Comparison of ENCODE assay signal across 19 cellular contexts in the genomic region with DNA sequence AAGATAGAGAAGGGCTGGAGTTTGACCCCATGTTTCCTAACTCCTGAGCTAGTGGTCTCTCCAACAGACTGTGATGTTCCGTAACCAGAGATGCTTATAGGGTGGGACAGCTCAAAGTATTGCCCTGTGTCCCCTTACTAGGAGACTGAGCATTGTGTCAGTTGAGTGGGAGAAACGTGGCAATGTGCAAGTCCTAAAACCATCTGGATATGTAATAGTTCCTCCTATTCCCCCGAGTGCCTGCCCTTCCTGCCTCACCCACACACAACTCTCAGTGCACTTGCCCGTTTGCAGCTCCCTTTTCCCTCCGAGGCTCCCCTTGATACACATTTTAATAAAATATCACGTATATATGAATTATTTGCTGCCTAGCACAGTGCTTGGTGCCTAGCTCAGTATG. TPM values are rescaled to one million over a fixed set of nuclear protein-coding genes. Genes with fewer than 3 reads are reported as not detected.
A peak's percentile ranks its signal among the peaks of the same experiment; 100 is the strongest.
DNase-seq lines count a peak whose midpoint lies in the region; TF ChIP-seq lines count a peak whose summit lies in the region.
"Had no signal": no experiment of that assay in that cellular context is flagged by ENCODE, and none has a peak within 500 bp of the region (broad histone marks: within the 10 kb centered on the region; RNA-seq: fewer than 3 reads in every experiment).

No MANE protein-coding gene starts in this region.

- H3K9ac ChIP-seq in OCI-LY3 (ENCODE audit: low read length) (no peak overlapping the region), neuronal stem cell (ENCODE audit: low read depth, low read length, poor library complexity) (no peak overlapping the region), mammary epithelial cell (ENCODE audit: insufficient read depth, low read length) (no peak overlapping the region)

- no peak overlapping the region for H3K18ac ChIP-seq in neuronal stem cell (ENCODE audit: low read length)

- no peak for DNase-seq in activated naive CD4-positive, alpha-beta T cell treated with anti-CD3 and anti-CD28 coated beads, Interleukin-2, amount 10 ng/mL, durations not matched to agents 7 days and 5 days
- no peak for DNase-seq in activated naive CD4-positive, alpha-beta T cell treated with Interleukin-2 at 50 U/mL for 16 hours
- DNase-seq in activated naive CD8-positive, alpha-beta T cell treated with anti-CD3 and anti-CD28 coated beads for 36 hours: no peak
- DNase-seq in neuronal stem cell (ENCODE audit: low spot score): no peak
- no peak for DNase-seq in dorsolateral prefrontal cortex
- no peak for DNase-seq in SKM-1 (lab: John Stamatoyannopoulos, UW; ENCODE audit: unreplicated experiment)
- no peak for DNase-seq in mammary epithelial cell
- DNase-seq: hippocampal formation; islet precursor cell; MV-4-11; NCI-H2029 treated with DMSO at 0.1 percent for 48 hours; nephron progenitor cell; small intestine; stimulated activated CD4-positive, alpha-beta T cell treated with anti-CD3 and anti-CD28 coated beads, Interleukin-4, amount 100 ng/mL, for 1 hour had no signal

- no peak for TF ChIP-seq CTCF in OCI-LY3 (IDR thresholded peaks at IDR 0.05; ENCODE audit: low read depth, low read length)
- TF ChIP-seq CTCF in dorsolateral prefrontal cortex (IDR thresholded peaks at IDR 0.05 in 54 of 56, conservative IDR thresholded peaks at IDR 0.05 in 2 of 56; ENCODE audit: low read depth in 1 of 56, partially characterized antibody in 56 of 56): no peak
- TF ChIP-seq CTCF in mammary epithelial cell (conservative IDR thresholded peaks at IDR 0.05 in 1 of 2, IDR thresholded peaks at IDR 0.05 in 1 of 2; ENCODE audit: extremely low read depth in 1 of 2, insufficient read depth in 1 of 2, low read depth in 1 of 2, low read length in 2 of 2): no peak

- no peak overlapping the region for H3K14ac ChIP-seq in neuronal stem cell (ENCODE audit: low read length)

- WGBS in neuronal stem cell (ENCODE audit: extremely low coverage in 2 of 2, insufficient read length in 2 of 2, insufficient replicate concordance in 1 of 2), 2 donors: no CpG with 5 or more reads among the region's 6 CpGs
- 74% methylated on average over 5 of the region's 6 CpGs for WGBS in mammary epithelial cell (ENCODE audit: low coverage, missing lambda C conversion rate)

- peaks cover 62% of the 10 kb centered on the region for H3K4me1 Mint-ChIP-seq in activated naive CD4-positive, alpha-beta T cell treated with anti-CD3 and anti-CD28 coated beads, Interleukin-2, amount 10 ng/mL, durations not matched to agents 7 days and 5 days
- H3K4me1 Mint-ChIP-seq in activated naive CD8-positive, alpha-beta T cell treated with anti-CD3 and anti-CD28 coated beads for 36 hours: peaks cover 53% of the 10 kb centered on the region

- peak overlapping the region; percentile 78 for H3K4me3 Mint-ChIP-seq in activated naive CD4-positive, alpha-beta T cell treated with anti-CD3 and anti-CD28 coated beads, Interleukin-2, amount 10 ng/mL, durations not matched to agents 7 days and 5 days
- peak overlapping the region; percentile 89 for H3K4me3 Mint-ChIP-seq in activated naive CD8-positive, alpha-beta T cell treated with anti-CD3 and anti-CD28 coated beads for 36 hours
- H3K4me3 Mint-ChIP-seq: nephron progenitor cell had no signal

- H2BK15ac ChIP-seq in neuronal stem cell (ENCODE audit: low read length): no peak overlapping the region

- no peak overlapping the region for H2BK12ac ChIP-seq in neuronal stem cell (ENCODE audit: low read length)

- H4K8ac ChIP-seq in neuronal stem cell (ENCODE audit: low read depth, low read length): no peak overlapping the region

- peaks cover 33% of the 10 kb centered on the region for H3K36me3 Mint-ChIP-seq in activated naive CD4-positive, alpha-beta T cell treated with anti-CD3 and anti-CD28 coated beads, Interleukin-2, amount 10 ng/mL, durations not matched to agents 7 days and 5 days
- H3K36me3 Mint-ChIP-seq in activated naive CD8-positive, alpha-beta T cell treated with anti-CD3 and anti-CD28 coated beads for 36 hours: peaks cover 45% of the 10 kb centered on the region

- CTCF ChIA-PET in activated naive CD4-positive, alpha-beta T cell treated with anti-CD3 and anti-CD28 coated beads, Interleukin-2, amount 10 ng/mL, durations not matched to agents 7 days and 5 days (lab: Charles Lee): interaction anchor here (0.9 to 5.8 kb wide), 16 partner anchors 9 to 291 kb away, joined by 3 to 211 read pairs (median 10); no protein-coding TSS in a partner anchor
- CTCF ChIA-PET in mammary epithelial cell (lab: Charles Lee; ENCODE audit: low non-redundant PET): no interaction called here

- H4K91ac ChIP-seq in neuronal stem cell (ENCODE audit: low read depth, low read length, poor library complexity): no peak overlapping the region

- H3K23ac ChIP-seq in neuronal stem cell (ENCODE audit: low read depth, low read length, poor library complexity): no peak overlapping the region

- intact Hi-C loops in dorsolateral prefrontal cortex (cut with DNase I): loop anchor here in 1 of 2 donors (5.0 kb wide), 1 partner anchor 86 kb away; no protein-coding TSS in a partner anchor
- intact Hi-C loops in mammary epithelial cell (cut with micrococcal nuclease): no loop called here

- no peak overlapping the region for H2BK5ac ChIP-seq in neuronal stem cell (ENCODE audit: low read length)

- in situ Hi-C loops in mammary epithelial cell (cut with MboI; ENCODE audit: low sequenced_read_pairs in 2 of 2): loop anchor here in 1 of 2 donors (10.0 kb wide), 1 partner anchor 186 kb away; no protein-coding TSS in a partner anchor

- H2AFZ ChIP-seq in OCI-LY3 (ENCODE audit: low read depth, low read length) (no peak overlapping the region), neuronal stem cell (ENCODE audit: low read length) (no peak overlapping the region), mammary epithelial cell (ENCODE audit: low read depth, low read length) (no peak overlapping the region)

- H3K4me1 ChIP-seq in OCI-LY3 (ENCODE audit: low read length) (peaks cover 29% of the 10 kb centered on the region), neuronal stem cell (ENCODE audit: control insufficient read depth in 2 of 2, insufficient read depth in 1 of 2, low read depth in 1 of 2, low read length in 2 of 2) (peaks cover 10 to 11% of the 10 kb centered on the region in 2 donors), mammary epithelial cell (ENCODE audit: insufficient read depth, low read length) (peaks cover 23% of the 10 kb centered on the region)

- H3K4me3 ChIP-seq in OCI-LY3 (ENCODE audit: low read length): no peak overlapping the region
- H3K4me3 ChIP-seq in neuronal stem cell (ENCODE audit: low read length in 2 of 2): no peak overlapping the region
- no peak overlapping the region for H3K4me3 ChIP-seq in dorsolateral prefrontal cortex
- H3K4me3 ChIP-seq in mammary epithelial cell (replicated peaks in 1 of 3; ENCODE audit: insufficient read depth in 1 of 3, low read depth in 2 of 3, low read length in 3 of 3): no peak overlapping the region
- H3K4me3 ChIP-seq: ascending aorta had no signal

- H3K79me1 ChIP-seq in neuronal stem cell (ENCODE audit: low read depth, low read length): peaks cover 2% of the 10 kb centered on the region

- no peaks in the 10 kb centered on the region for H4K20me1 ChIP-seq in OCI-LY3 (ENCODE audit: insufficient read depth, low read length)
- H4K20me1 ChIP-seq in mammary epithelial cell (ENCODE audit: insufficient read depth, low read length): no peaks in the 10 kb centered on the region

- H3K9me3 ChIP-seq in OCI-LY3 (ENCODE audit: insufficient read depth, low read length) (no peaks in the 10 kb centered on the region), neuronal stem cell (replicated peaks in 1 of 2; ENCODE audit: control insufficient read depth in 2 of 2, insufficient read depth in 1 of 2, low read depth in 1 of 2, low read length in 2 of 2) (no peaks in the 10 kb centered on the region), mammary epithelial cell (replicated peaks; ENCODE audit: insufficient read depth, low read length) (no peaks in the 10 kb centered on the region)
- H3K9me3 ChIP-seq: ascending aorta had no signal

- no peak overlapping the region for H2AK5ac ChIP-seq in neuronal stem cell (ENCODE audit: low read depth, low read length)

- H2BK120ac ChIP-seq in neuronal stem cell (ENCODE audit: low read depth, low read length): no peak overlapping the region

- H3K27me3 ChIP-seq in OCI-LY3 (ENCODE audit: low read depth, low read length): no peaks in the 10 kb centered on the region
- H3K27me3 ChIP-seq in neuronal stem cell (ENCODE audit: control insufficient read depth in 3 of 3, insufficient read depth in 3 of 3, low read depth in 1 of 3, low read length in 3 of 3): no peaks in the 10 kb centered on the region
- no peaks in the 10 kb centered on the region for H3K27me3 ChIP-seq in dorsolateral prefrontal cortex
- H3K27me3 ChIP-seq in mammary epithelial cell (ENCODE audit: insufficient read depth, low read length): no peaks in the 10 kb centered on the region
- H3K27me3 ChIP-seq: ascending aorta had no signal

- no peak overlapping the region for H3K27ac ChIP-seq in OCI-LY3 (ENCODE audit: low read length)
- no peak overlapping the region for H3K27ac ChIP-seq in neuronal stem cell (replicated peaks; ENCODE audit: low read length)
- H3K27ac ChIP-seq in dorsolateral prefrontal cortex: peak overlapping the region in 4 of 59 donors; percentile 2 to 38 (median 19)
- no peak overlapping the region for H3K27ac ChIP-seq in mammary epithelial cell (ENCODE audit: insufficient read depth, low read depth, low read length)
- H3K27ac ChIP-seq: ascending aorta, HL-60 had no signal

- BruUV-seq in mammary epithelial cell (replicated peaks; lab: Mats Ljungman, UMichigan): no TSS peak

- H3K27ac Mint-ChIP-seq in activated naive CD4-positive, alpha-beta T cell treated with anti-CD3 and anti-CD28 coated beads, Interleukin-2, amount 10 ng/mL, durations not matched to agents 7 days and 5 days: peak overlapping the region; percentile 100
- H3K27ac Mint-ChIP-seq in activated naive CD8-positive, alpha-beta T cell treated with anti-CD3 and anti-CD28 coated beads for 36 hours: peak overlapping the region; percentile 97
- H3K27ac Mint-ChIP-seq: IgD-negative memory B cell, nephron progenitor cell had no signal

- peak overlapping the region; percentile 46 for H3K4me2 ChIP-seq in OCI-LY3 (ENCODE audit: low read length)
- peak overlapping the region; percentile 21 for H3K4me2 ChIP-seq in neuronal stem cell (ENCODE audit: insufficient read depth, low read length, poor library complexity, severe bottlenecking)
- no peak overlapping the region for H3K4me2 ChIP-seq in mammary epithelial cell (ENCODE audit: insufficient read depth, low read depth, low read length)

- dilution Hi-C loops in mammary epithelial cell (cut with HindIII; ENCODE audit: low sequenced_read_pairs): loop anchor here (5.0 kb wide), 1 partner anchor 41 kb away; no protein-coding TSS in a partner anchor

- H3K9me3 Mint-ChIP-seq in activated naive CD4-positive, alpha-beta T cell treated with anti-CD3 and anti-CD28 coated beads, Interleukin-2, amount 10 ng/mL, durations not matched to agents 7 days and 5 days: no peaks in the 10 kb centered on the region
- H3K9me3 Mint-ChIP-seq in activated naive CD8-positive, alpha-beta T cell treated with anti-CD3 and anti-CD28 coated beads for 36 hours: no peaks in the 10 kb centered on the region
- H3K9me3 Mint-ChIP-seq: IgD-negative memory B cell, nephron progenitor cell had no signal

- H3K27me3 Mint-ChIP-seq in activated naive CD4-positive, alpha-beta T cell treated with anti-CD3 and anti-CD28 coated beads, Interleukin-2, amount 10 ng/mL, durations not matched to agents 7 days and 5 days: peaks cover 4% of the 10 kb centered on the region
- H3K27me3 Mint-ChIP-seq in activated naive CD8-positive, alpha-beta T cell treated with anti-CD3 and anti-CD28 coated beads for 36 hours: peaks cover 5% of the 10 kb centered on the region
- H3K27me3 Mint-ChIP-seq: progenitor cell of endocrine pancreas had no signal

- H3K36me3 ChIP-seq in OCI-LY3 (replicated peaks; ENCODE audit: low read depth, low read length): peaks cover 2% of the 10 kb centered on the region
- H3K36me3 ChIP-seq in neuronal stem cell (replicated peaks in 1 of 2; ENCODE audit: control insufficient read depth in 2 of 2, insufficient read depth in 2 of 2, low read length in 2 of 2): peaks cover 9 to 16% of the 10 kb centered on the region in 2 donors
- H3K36me3 ChIP-seq in mammary epithelial cell (ENCODE audit: insufficient read depth, low read length): peaks cover 2% of the 10 kb centered on the region

- no peak overlapping the region for H3K4ac ChIP-seq in neuronal stem cell (ENCODE audit: low read length)

- H3K79me2 ChIP-seq in OCI-LY3 (ENCODE audit: low read length) (peaks cover 17% of the 10 kb centered on the region), mammary epithelial cell (ENCODE audit: insufficient read depth, low read length) (peaks cover 16% of the 10 kb centered on the region)

RNA-seq across cellular contexts. Expression of gene PIGV, which starts 3.4 kb away (rescaled TPM):
- 10 to 100 TPM; 20.8 to 20.9 TPM for total RNA-seq in activated naive CD8-positive, alpha-beta T cell treated with anti-CD3 and anti-CD28 coated beads for 36 hours
- 9.6 TPM for polyA plus RNA-seq in neuronal stem cell (2013, experiment 1 of 2)
- polyA plus RNA-seq in neuronal stem cell (2013, experiment 2 of 2): 9.7 TPM
- 10 to 100 TPM in 116 of 120 experiments, 1 to 10 TPM in 4; 9.1 to 22.9 (median 14.3) TPM for total RNA-seq in dorsolateral prefrontal cortex
- 10 to 100 TPM; 18.0 to 19.2 TPM for total RNA-seq in mammary epithelial cell
- 19.1 TPM for polyA plus RNA-seq in mammary epithelial cell
- 10.1 TPM for polyA minus RNA-seq in mammary epithelial cell

RNA-seq across cellular contexts. Expression of gene ZDHHC18, which starts 35.4 kb away (rescaled TPM):
- total RNA-seq in activated naive CD8-positive, alpha-beta T cell treated with anti-CD3 and anti-CD28 coated beads for 36 hours: 10 to 100 TPM; 48.5 to 48.8 TPM
- 44.5 TPM for polyA plus RNA-seq in neuronal stem cell (2013, experiment 1 of 2)
- 43.3 TPM for polyA plus RNA-seq in neuronal stem cell (2013, experiment 2 of 2)
- total RNA-seq in dorsolateral prefrontal cortex: 10 to 100 TPM; 22.8 to 51.7 (median 34.9) TPM
- 10 to 100 TPM; 14.2 to 20.2 TPM for total RNA-seq in mammary epithelial cell
- polyA plus RNA-seq in mammary epithelial cell: 24.5 TPM
- polyA minus RNA-seq in mammary epithelial cell: 19.8 TPM
